In genomic region chr12:110540048-110540447, GRCh38 we compare ENCODE assay signal across 1 cellular context.
TF ChIP-seq lines count a peak whose summit lies in the region.

No MANE protein-coding gene starts in this region.

TF ChIP-seq in GM12878, 131 proteins besides CTCF, POLR2A, EP300 and RAD21:
- TF ChIP-seq JUNB (IDR thresholded peaks at IDR 0.05) (peak; percentile 57), NFIC (IDR thresholded peaks at IDR 0.05; ENCODE audit: low read depth, low read length) (peak; percentile 46), RELB (IDR thresholded peaks at IDR 0.05; ENCODE audit: low read depth) (0 out of 2 replicates have a peak, but pooled peaks have one; percentile 23), ATF2 (IDR thresholded peaks at IDR 0.05; ENCODE audit: low read length) (0 out of 2 replicates have a peak, but pooled peaks have one; percentile 28), PAX8 (IDR thresholded peaks at IDR 0.05) (no peak), IKZF2 (IDR thresholded peaks at IDR 0.05) (peak; percentile 46 to 50; a peak in 2 of 4 replicates), ZBTB33 (IDR thresholded peaks at IDR 0.05) (no peak), HSF1 (IDR thresholded peaks at IDR 0.05; ENCODE audit: low read depth, low read length) (no peak)
